ENCODE assay signal across 9 cellular contexts in genomic region chr2:172710584-172711024, GRCh38. TPM values are rescaled to one million over a fixed set of nuclear protein-coding genes. Genes with fewer than 3 reads are reported as not detected.
DNase-seq lines count a peak whose midpoint lies in the region; ATAC-seq and TF ChIP-seq lines count a peak whose summit lies in the region.
"Had no signal": no experiment of that assay in that cellular context is flagged by ENCODE, and none has a peak within 500 bp of the region (broad histone marks: within the 10 kb centered on the region; RNA-seq: fewer than 3 reads in every experiment).

No MANE protein-coding gene starts in this region.

- CTCF ChIA-PET in PC-3 (lab: Charles Lee) = interaction anchor here (0.6 to 1.6 kb wide), 11 partner anchors 9 to 1778 kb away, joined by 3 to 8 read pairs (median 4); no protein-coding TSS in a partner anchor

- peak; percentile 100 for ATAC-seq in PC-3
- no peak for ATAC-seq in HG03469 (IDR thresholded peaks at IDR 0.05; ENCODE audit: unreplicated experiment)

- BruUV-seq in PC-3 (replicated peaks; lab: Mats Ljungman, UMichigan) = no TSS peak

- H3K27me3 ChIP-seq in PC-3 (ENCODE audit: low read length) = no peaks in the 10 kb centered on the region

- H3K36me3 ChIP-seq in PC-3 (ENCODE audit: low read depth, low read length) = no peaks in the 10 kb centered on the region

- POLR2A ChIA-PET in PC-3 (lab: Charles Lee; ENCODE audit: unreplicated experiment) = interaction anchor here (0.5 to 0.6 kb wide), 3 partner anchors 40 to 234 kb away, joined by 3 to 7 read pairs (median 3); no protein-coding TSS in a partner anchor

- intact Hi-C loops in PC-3 (cut with micrococcal nuclease) = loop anchor here (1.0 to 10.0 kb wide), 2 partner anchors 117 to 206 kb away; no protein-coding TSS in a partner anchor

- no peak overlapping the region for H2AFZ ChIP-seq in PC-3 (ENCODE audit: low read length)

- H3F3A ChIP-seq in PC-3 (ENCODE audit: low read length, unreplicated experiment) = no peaks in the 10 kb centered on the region

- H3K4me1 ChIP-seq in PC-3 (ENCODE audit: insufficient read depth, low read length) = peaks cover 20% of the 10 kb centered on the region

- no peak overlapping the region; the same call in 1 of the 2 replicates for H3K9ac ChIP-seq in PC-3 (ENCODE audit: low read length)

- H3K27ac ChIP-seq in PC-3 (ENCODE audit: low read length) = peak overlapping the region; percentile 63

- no peaks in the 10 kb centered on the region for H3K79me2 ChIP-seq in PC-3 (ENCODE audit: low read length)

- DNase-seq in Daoy (ENCODE audit: low read depth) = peak; percentile 88
- DNase-seq in Jurkat, Clone E6-1 (ENCODE audit: low read depth, low spot score) = peak; percentile 28
- DNase-seq in PC-3 = peak; percentile 96
- peak; percentile 78 for DNase-seq in astrocyte of the cerebellum (ENCODE audit: low read depth)
- DNase-seq in iPS-NIHi7 (ENCODE audit: extremely low spot score) = peak; percentile 50
- DNase-seq in stimulated activated CD4-positive, alpha-beta T cell treated with anti-CD3 and anti-CD28 coated beads, Interleukin-4, amount 100 ng/mL, for 4 hours = peak; percentile 28 to 30
- no peak for DNase-seq in UCSD-AML1 (lab: John Stamatoyannopoulos, UW; ENCODE audit: unreplicated experiment)
- DNase-seq: activated B cell treated with CpG ODN at 0.5 μM for 24 hours had no signal

- no peaks in the 10 kb centered on the region for H4K20me1 ChIP-seq in PC-3 (ENCODE audit: low read length)

- in situ Hi-C loops in astrocyte of the cerebellum (cut with HindIII; ENCODE audit: low sequenced_read_pairs) = no loop called here

- TF ChIP-seq CTCF in PC-3 (conservative IDR thresholded peaks at IDR 0.05; ENCODE audit: low read depth, low read length) (peak; percentile 95), astrocyte of the cerebellum (IDR thresholded peaks at IDR 0.05; ENCODE audit: low read depth, low read length, missing control alignments) (peak; percentile 65)

- no peaks in the 10 kb centered on the region for H3K9me2 ChIP-seq in PC-3 (replicated peaks; ENCODE audit: low read length)

- H3K4me2 ChIP-seq in PC-3 (ENCODE audit: low read length) = peak overlapping the region; percentile 28

- H3K9me3 ChIP-seq in PC-3 (ENCODE audit: low read length) = no peaks in the 10 kb centered on the region

- no peak overlapping the region for H3K4me3 ChIP-seq in Jurkat, Clone E6-1 (ENCODE audit: low read length)
- no peak overlapping the region for H3K4me3 ChIP-seq in PC-3 (ENCODE audit: low read length)
- no peak overlapping the region for H3K4me3 ChIP-seq in astrocyte of the cerebellum (ENCODE audit: low read depth, low read length)

RNA-seq across cellular contexts. Expression of gene RAPGEF4, which starts 25.0 kb away (rescaled TPM):
- 0.24 and 0.51 TPM in 2 replicates for total RNA-seq in Daoy (2014; rRNA removed; shearing (Covaris generic))
- 5.4 TPM for polyA plus RNA-seq in Jurkat, Clone E6-1 (2012; ENCODE audit: insufficient read depth, insufficient read length)
- 0.87 and 2.1 TPM in 2 replicates for total RNA-seq in PC-3 (2014; rRNA removed)
- total RNA-seq: activated B cell treated with CpG ODN at 0.5 μM for 24 hours had no signal
